In the genomic region with DNA sequence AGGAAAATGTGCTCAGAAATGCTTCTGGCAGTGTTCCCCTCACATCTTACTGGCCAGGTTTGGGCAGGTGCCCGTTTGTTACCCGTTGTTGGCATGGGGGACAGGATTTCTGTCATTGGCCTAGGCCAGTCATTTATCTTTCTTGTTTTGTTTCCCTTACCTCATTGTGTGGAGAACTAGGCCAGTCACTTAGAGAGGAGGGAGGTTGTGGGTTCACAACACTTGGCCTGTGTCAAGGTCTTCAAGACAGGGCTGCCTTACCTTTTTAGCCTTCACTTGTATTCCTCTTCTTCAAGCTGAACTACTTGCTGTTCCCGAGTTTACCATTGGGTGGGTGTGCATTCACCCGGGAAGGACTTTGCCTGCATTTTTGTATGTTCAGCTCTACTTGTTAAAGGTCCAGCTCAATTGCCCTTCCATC, we compare ENCODE assay signal across 11 cellular contexts. TPM values are rescaled to one million over a fixed set of nuclear protein-coding genes. Genes with fewer than 3 reads are reported as not detected.
DNase-seq lines count a peak whose midpoint lies in the region; ATAC-seq, FAIRE-seq and TF ChIP-seq lines count a peak whose summit lies in the region.
"Had no signal": no experiment of that assay in that cellular context is flagged by ENCODE, and none has a peak within 500 bp of the region (broad histone marks: within the 10 kb centered on the region; RNA-seq: fewer than 3 reads in every experiment).

No MANE protein-coding gene starts in this region.

- 15% methylated on average over 2 of the region's 4 CpGs; no CpG with 5 or more reads in 1 of the 2 donors for WGBS in gastroesophageal sphincter (ENCODE audit: low coverage in 1 of 2), 2 donors
- 3 to 5% methylated on average over 4 of the region's 4 CpGs for WGBS in pancreas, 2 donors

- H3K9ac ChIP-seq in DND-41 (ENCODE audit: low read depth, low read length) = no peak overlapping the region
- no peak overlapping the region for H3K9ac ChIP-seq in colonic mucosa (ENCODE audit: low read depth in 2 of 2, low read length in 2 of 2)

- intact Hi-C loops in pancreas (cut with DNase I) = no loop called here
- intact Hi-C loops in colonic mucosa (cut with DNase I) = no loop called here

- ATAC-seq in DND-41 (ENCODE audit: insufficient read depth, low read depth) (no peak), gastroesophageal sphincter (peak; percentile 67), pancreas (peak; percentile 88 to 91 (median 90)), HG03457 (IDR thresholded peaks at IDR 0.05; ENCODE audit: unreplicated experiment) (no peak)
- ATAC-seq: CD8-positive, alpha-beta T cell had no signal

- H3K79me2 ChIP-seq in DND-41 (ENCODE audit: insufficient read depth, low read length) = no peaks in the 10 kb centered on the region

- no peak for DNase-seq in DND-41
- peak; percentile 69 to 86 (median 78) for DNase-seq in pancreas
- no peak for DNase-seq in colonic mucosa
- no peak for DNase-seq in NCI-H524 (lab: John Stamatoyannopoulos, UW)
- DNase-seq in putamen (ENCODE audit: low spot score) = no peak
- DNase-seq: CD8-positive, alpha-beta T cell; foreskin melanocyte; spleen had no signal

- H3K4me3 ChIP-seq in DND-41 (ENCODE audit: low read depth in 1 of 2, low read length in 2 of 2) (no peak overlapping the region), gastroesophageal sphincter (no peak overlapping the region), pancreas (no peak overlapping the region), colonic mucosa (no peak overlapping the region)
- H3K4me3 ChIP-seq: spleen had no signal

- FAIRE-seq in pancreas (lab: Jason Lieb, UNC) = no peak

- H3K9me3 ChIP-seq in DND-41 (ENCODE audit: insufficient read depth, low read length, severe bottlenecking) = no peaks in the 10 kb centered on the region
- no peaks in the 10 kb centered on the region for H3K9me3 ChIP-seq in gastroesophageal sphincter
- no peaks in the 10 kb centered on the region for H3K9me3 ChIP-seq in pancreas
- H3K9me3 ChIP-seq in colonic mucosa = no peaks in the 10 kb centered on the region
- H3K9me3 ChIP-seq: spleen had no signal

- TF ChIP-seq POLR2A in gastroesophageal sphincter (IDR thresholded peaks at IDR 0.05) = no peak

- no peaks in the 10 kb centered on the region for H3K4me1 ChIP-seq in DND-41 (ENCODE audit: insufficient read depth, low read length)
- H3K4me1 ChIP-seq in gastroesophageal sphincter = peaks cover 0 to 33% (median 7%) of the 10 kb centered on the region in 3 donors
- peaks cover 8 to 32% (median 12%) of the 10 kb centered on the region in 3 donors for H3K4me1 ChIP-seq in pancreas
- H3K4me1 ChIP-seq in colonic mucosa = no peaks in the 10 kb centered on the region

- H3K36me3 ChIP-seq in DND-41 (ENCODE audit: insufficient read depth, low read length) = no peaks in the 10 kb centered on the region
- H3K36me3 ChIP-seq in gastroesophageal sphincter = no peaks in the 10 kb centered on the region
- H3K36me3 ChIP-seq in pancreas = no peaks in the 10 kb centered on the region
- no peaks in the 10 kb centered on the region for H3K36me3 ChIP-seq in colonic mucosa
- H3K36me3 ChIP-seq: spleen had no signal

- no peak overlapping the region for H3K27ac ChIP-seq in DND-41 (ENCODE audit: low read length)
- H3K27ac ChIP-seq in VCaP = no peak overlapping the region
- peak overlapping the region in 3 of 4 donors; percentile 66 to 74 (median 70) for H3K27ac ChIP-seq in gastroesophageal sphincter
- H3K27ac ChIP-seq in pancreas = peak overlapping the region; percentile 12 to 82 (median 60)
- no peak overlapping the region for H3K27ac ChIP-seq in colonic mucosa
- H3K27ac ChIP-seq: spleen had no signal

- no peaks in the 10 kb centered on the region for H4K20me1 ChIP-seq in DND-41 (ENCODE audit: insufficient read depth, low read length)

- peak; percentile 30 for TF ChIP-seq CTCF in DND-41 (IDR thresholded peaks at IDR 0.05; ENCODE audit: borderline replicate concordance, extremely low read depth, low read length, poor library complexity, severe bottlenecking)
- TF ChIP-seq CTCF in VCaP (conservative IDR thresholded peaks at IDR 0.05) = peak; percentile 36
- TF ChIP-seq CTCF in gastroesophageal sphincter (IDR thresholded peaks at IDR 0.05) = no peak
- no peak for TF ChIP-seq CTCF in pancreas (IDR thresholded peaks at IDR 0.05)
- TF ChIP-seq CTCF in colonic mucosa (IDR thresholded peaks at IDR 0.05) = no peak

- H2AFZ ChIP-seq in DND-41 (ENCODE audit: low read depth, low read length) = no peak overlapping the region

- TF ChIP-seq EP300 in gastroesophageal sphincter (IDR thresholded peaks at IDR 0.05) = no peak

- H3K27me3 ChIP-seq in DND-41 (ENCODE audit: insufficient read depth, low read length, poor library complexity) = peaks cover 3% of the 10 kb centered on the region
- no peaks in the 10 kb centered on the region for H3K27me3 ChIP-seq in gastroesophageal sphincter
- no peaks in the 10 kb centered on the region for H3K27me3 ChIP-seq in pancreas
- H3K27me3 ChIP-seq in colonic mucosa = no peaks in the 10 kb centered on the region
- H3K27me3 ChIP-seq: spleen had no signal

- no peak overlapping the region for H3K4me2 ChIP-seq in DND-41 (ENCODE audit: insufficient read depth, low read length)

RNA-seq across cellular contexts. Expression of gene SNX25, which starts 17.7 kb away (rescaled TPM):
- total RNA-seq in gastroesophageal sphincter (10 to 100 TPM; 17.9 to 30.5 (median 24.9) TPM), pancreas (10 to 100 TPM; 10.1 to 15.0 (median 12.5) TPM), colonic mucosa (10 to 100 TPM; 13.3 to 30.6 TPM)
- 1 to 10 TPM; 4.8 to 9.4 TPM for polyA plus RNA-seq in pancreas

RNA-seq across cellular contexts. Expression of gene CFAP97, which starts 23.3 kb away (rescaled TPM):
- total RNA-seq in gastroesophageal sphincter = 10 to 100 TPM; 36.5 to 47.9 (median 42.8) TPM
- total RNA-seq in pancreas = 10 to 100 TPM; 10.4 to 19.2 (median 17.2) TPM
- 1 to 10 TPM; 3.4 to 5.6 TPM for polyA plus RNA-seq in pancreas
- total RNA-seq in colonic mucosa = 10 to 100 TPM; 12.2 to 22.4 TPM

Comparison
In these comparisons a context has a peak if more than half of its experiments do, and no peak if none do; other contexts are left out.
1. ATAC-seq: peak in gastroesophageal sphincter (single experiment) and pancreas (4 of 4); none in DND-41 (single experiment) and HG03457 (single experiment).
2. DNase-seq: peak in pancreas (6 of 6); none in DND-41 (single experiment), colonic mucosa (single experiment), NCI-H524 (0 of 2) and putamen (single experiment).
3. H3K27ac ChIP-seq: peak in gastroesophageal sphincter (3 of 4) and pancreas (4 of 4); none in DND-41 (single experiment), VCaP (single experiment) and colonic mucosa (single experiment).
4. CTCF ChIP-seq: peak in DND-41 (single experiment) and VCaP (single experiment); none in gastroesophageal sphincter (0 of 4), pancreas (0 of 4) and colonic mucosa (single experiment).